8 cellular contexts compared by ENCODE assay signal in genomic region chr10:68900427-68901105, GRCh38. TPM values are rescaled to one million over a fixed set of nuclear protein-coding genes. Genes with fewer than 3 reads are reported as not detected.
A peak's percentile ranks its signal among the peaks of the same experiment; 100 is the strongest.
DNase-seq lines count a peak whose midpoint lies in the region; ATAC-seq, FAIRE-seq and TF ChIP-seq lines count a peak whose summit lies in the region.

No MANE protein-coding gene starts in this region.

- POLR2A ChIA-PET in HEK293T (lab: Yijun Ruan, JAX) (interaction anchor here (0.6 to 2.0 kb wide), 15 partner anchors 12 to 206 kb away, joined by 3 to 9 read pairs (median 3); partner anchors contain the start of genes CCAR1, DDX21 and STOX1), HepG2 (lab: Yijun Ruan, JAX) (interaction anchor here (0.6 to 3.1 kb wide), 18 partner anchors 10 to 529 kb away, joined by 3 to 31 read pairs (median 4); partner anchors contain the start of genes CCAR1, DDX21 and STOX1)

- peaks cover 16% of the 10 kb centered on the region for H3K79me2 ChIP-seq in HepG2 (ENCODE audit: insufficient read depth, low read length)

- H3K4me1 ChIP-seq in breast epithelium, result peaks cover 0 to 3% of the 10 kb centered on the region in 2 donors
- peaks cover 46% of the 10 kb centered on the region for H3K4me1 ChIP-seq in HepG2 (ENCODE audit: insufficient read depth, low read length)

- DNase-seq in NOMO-1 treated with DMSO at 0.1 percent for 48 hours (lab: John Stamatoyannopoulos, UW; ENCODE audit: unreplicated experiment), result peak; percentile 56
- DNase-seq in NOMO-1 treated with dmso at 0.1 percent for 144 hours (lab: John Stamatoyannopoulos, UW; ENCODE audit: unreplicated experiment), result no peak
- peak; percentile 65 for DNase-seq in HEK293T (ENCODE audit: extremely low spot score)
- DNase-seq in NCI-H524 (lab: John Stamatoyannopoulos, UW), result peak; percentile 88 to 93
- DNase-seq in breast epithelium (ENCODE audit: low spot score in 2 of 2), result no peak
- DNase-seq in HepG2 (ENCODE audit: low spot score), result no peak
- DNase-seq in stimulated activated naive B cell treated with anti-CD40 and anti-IgM and Interleukin-4, amounts not matched to agents 10 μg/mL and 1 μg/mL and 100 μg/mL, for 72 hours, result no peak
- DNase-seq in T-helper 9 cell, result no peak

- H3K27me3 Mint-ChIP-seq in stimulated activated naive B cell treated with anti-CD40 and anti-IgM and Interleukin-4, amounts not matched to agents 10 μg/mL and 1 μg/mL and 100 μg/mL, for 72 hours, result peaks cover 9 to 14% of the 10 kb centered on the region in 2 donors

- TF ChIP-seq EP300 in HepG2 (IDR thresholded peaks at IDR 0.05; ENCODE audit: low read depth in 2 of 2, low read length in 2 of 2), result no peak
- TF ChIP-seq EP300 in HepG2 (CRISPR knock-in tag; IDR thresholded peaks at IDR 0.05; ENCODE audit: borderline replicate concordance), result peak; percentile 71

- peak overlapping the region; percentile 74 for H3K4me2 ChIP-seq in HepG2 (ENCODE audit: low read depth, low read length)

- H3K9me3 Mint-ChIP-seq in stimulated activated naive B cell treated with anti-CD40 and anti-IgM and Interleukin-4, amounts not matched to agents 10 μg/mL and 1 μg/mL and 100 μg/mL, for 72 hours, result no peaks in the 10 kb centered on the region

- no peaks in the 10 kb centered on the region for H4K20me1 ChIP-seq in HepG2 (ENCODE audit: insufficient read depth, low read length)

- peak; percentile 33 for TF ChIP-seq RAD21 in HepG2 (CRISPR knock-in tag; IDR thresholded peaks at IDR 0.05)

- H3K36me3 ChIP-seq in breast epithelium, result no peaks in the 10 kb centered on the region
- H3K36me3 ChIP-seq in HepG2 (replicated peaks in 1 of 2; ENCODE audit: control insufficient read depth in 1 of 2, insufficient read depth in 2 of 2, low read length in 2 of 2), result no peaks in the 10 kb centered on the region

- H3K9me3 ChIP-seq in breast epithelium, result no peaks in the 10 kb centered on the region
- H3K9me3 ChIP-seq in HepG2 (ENCODE audit: low read length), result no peaks in the 10 kb centered on the region

- H2AFZ ChIP-seq in HepG2 (ENCODE audit: low read length), result peak overlapping the region; percentile 52

- TF ChIP-seq POLR2A in breast epithelium (IDR thresholded peaks at IDR 0.05) (no peak), HepG2 (IDR thresholded peaks at IDR 0.05; ENCODE audit: insufficient read depth in 1 of 2, low read depth in 2 of 2, low read length in 2 of 2) (peak; percentile 67 to 80; a peak in 3 of 4 replicates)

- TF ChIP-seq CTCF in breast epithelium (IDR thresholded peaks at IDR 0.05) (peak in 1 of 3 donors; percentile 13), HepG2 (CRISPR knock-in tag; IDR thresholded peaks at IDR 0.05) (0 out of 2 replicates have a peak, but pooled peaks have one; percentile 7)

- H3K27ac Mint-ChIP-seq in stimulated activated naive B cell treated with anti-CD40 and anti-IgM and Interleukin-4, amounts not matched to agents 10 μg/mL and 1 μg/mL and 100 μg/mL, for 72 hours, result peak overlapping the region; percentile 100

- peak; percentile 54 for FAIRE-seq in HepG2 (lab: Jason Lieb, UNC)

- H3K4me3 Mint-ChIP-seq in stimulated activated naive B cell treated with anti-CD40 and anti-IgM and Interleukin-4, amounts not matched to agents 10 μg/mL and 1 μg/mL and 100 μg/mL, for 72 hours, result peak overlapping the region; percentile 99 to 100

- intact Hi-C loops in breast epithelium (cut with DNase I; ENCODE audit: low total_unique reads), result no loop called here
- intact Hi-C loops in HepG2 (cut with micrococcal nuclease; ENCODE audit: unreplicated experiment), result loop anchor here (1.0 kb wide), 1 partner anchor 55 kb away; no protein-coding TSS in a partner anchor

- H3K27ac ChIP-seq in breast epithelium (peak overlapping the region; percentile 98 to 100), HepG2 (ENCODE audit: extremely low read length, insufficient read depth, low read length) (peak overlapping the region; percentile 93)

- in situ Hi-C loops in HepG2 (cut with HindIII; ENCODE audit: extremely low pct_ligation_motif_present, low pct_unique_long_range_greater_than_20kb), result loop anchor here (5.0 kb wide), 1 partner anchor 108 kb away; no protein-coding TSS in a partner anchor

- BruUV-seq in HepG2 (replicated peaks; lab: Mats Ljungman, UMichigan), result TSS peak; percentile 96

- H3K4me3 ChIP-seq in breast epithelium (peak overlapping the region; percentile 84 to 95 (median 87)), HepG2 (replicated peaks in 1 of 3; ENCODE audit: insufficient read depth in 1 of 3, low read depth in 2 of 3, low read length in 3 of 3) (peak overlapping the region; percentile 60 to 89 (median 64); a peak in 5 of 6 replicates)

- H3K27me3 ChIP-seq in breast epithelium (no peaks in the 10 kb centered on the region), HepG2 (ENCODE audit: control insufficient read depth in 1 of 2, insufficient read depth in 2 of 2, low read length in 2 of 2) (no peaks in the 10 kb centered on the region; a peak in 1 of 5 replicates)

- H3K36me3 Mint-ChIP-seq in stimulated activated naive B cell treated with anti-CD40 and anti-IgM and Interleukin-4, amounts not matched to agents 10 μg/mL and 1 μg/mL and 100 μg/mL, for 72 hours, result peaks cover 17 to 18% of the 10 kb centered on the region in 2 donors

- ATAC-seq in HepG2, result peak; percentile 79
- ATAC-seq in stimulated activated naive B cell treated with anti-CD40 and anti-IgM and Interleukin-4, amounts not matched to agents 10 μg/mL and 1 μg/mL and 100 μg/mL, for 72 hours (replicated peaks), result peak; percentile 54 to 65

- H3K4me1 Mint-ChIP-seq in stimulated activated naive B cell treated with anti-CD40 and anti-IgM and Interleukin-4, amounts not matched to agents 10 μg/mL and 1 μg/mL and 100 μg/mL, for 72 hours, result peaks cover 17 to 41% of the 10 kb centered on the region in 2 donors

- CTCF ChIA-PET in HEK293T (lab: Yijun Ruan, JAX), result no interaction called here
- CTCF ChIA-PET in HepG2 (lab: Yijun Ruan, JAX; ENCODE audit: low intra/inter-chr PET ratio, low total read pairs), result no interaction called here

- WGBS in HepG2 (ENCODE audit: low lambda C conversion rate), result 8% methylated on average over 13 of the region's 40 CpGs

- peak overlapping the region; percentile 88 for H3K9ac ChIP-seq in HepG2 (ENCODE audit: insufficient read depth, low read depth, low read length)

TF ChIP-seq in HEK293T, 16 proteins besides CTCF, POLR2A, EP300 and RAD21 (continues in another document):
- TF ChIP-seq SUZ12 (IDR thresholded peaks at IDR 0.05) (no peak), BHLHE40 (IDR thresholded peaks at IDR 0.05; ENCODE audit: borderline replicate concordance) (no peak)

RNA-seq across cellular contexts. Expression of gene DDX50, which starts 0.5 kb away (rescaled TPM):
- total RNA-seq in breast epithelium (10 to 100 TPM; 40.3 to 50.2 (median 43.9) TPM), HepG2 (2016; rRNA removed; fragmentation: Illumina TruSeq; extraction: Trizol) (38.2 and 56.3 TPM in 2 replicates)
- 16.6 and 20.4 TPM in 2 replicates for total RNA-seq in HepG2 (2016; cell fraction: cytosol; rRNA removed; fragmentation: Illumina TruSeq; extraction: Trizol; ENCODE audit: low read depth)
- total RNA-seq in HepG2 (2016; cell fraction: insoluble cytoplasmic fraction; rRNA removed; fragmentation: Illumina TruSeq; extraction: Trizol), result 37.0 and 56.8 TPM in 2 replicates
- 24.5 and 27.0 TPM in 2 replicates for total RNA-seq in HepG2 (2016; cell fraction: membrane; rRNA removed; fragmentation: Illumina TruSeq; extraction: Trizol)
- 22.3 and 24.6 TPM in 2 replicates for total RNA-seq in HepG2 (2016; cell fraction: nucleus; rRNA removed; fragmentation: Illumina TruSeq; extraction: Trizol)
- polyA plus RNA-seq in HepG2 (2011; rRNA removed), result 15.6 and 19.0 TPM in 2 replicates
- 12.3 and 16.8 TPM in 2 replicates for polyA plus RNA-seq in HepG2 (2011; cell fraction: cytosol; rRNA removed)
- polyA plus RNA-seq in HepG2 (2011; cell fraction: nucleus; rRNA removed), result 4.8 and 6.0 TPM in 2 replicates
- 20.8 and 24.9 TPM in 2 replicates for polyA plus RNA-seq in HepG2 (2012)
- 6.2 and 7.1 TPM in 2 replicates for polyA plus RNA-seq in HepG2 (2016; cell fraction: cytosol; fragmentation: Illumina TruSeq; extraction: Trizol; ENCODE audit: low read depth)
- 36.2 and 40.9 TPM in 2 replicates for polyA plus RNA-seq in HepG2 (2016; cell fraction: insoluble cytoplasmic fraction; fragmentation: Illumina TruSeq; extraction: Trizol; ENCODE audit: low read depth)
- polyA plus RNA-seq in HepG2 (2016; cell fraction: membrane; fragmentation: Illumina TruSeq; extraction: Trizol; ENCODE audit: low read depth), result 11.5 and 13.8 TPM in 2 replicates
- polyA plus RNA-seq in HepG2 (2016; cell fraction: nucleus; fragmentation: Illumina TruSeq; extraction: Trizol; ENCODE audit: insufficient read depth, low read depth), result 18.0 and 19.8 TPM in 2 replicates
- 10.3 and 11.2 TPM in 2 replicates for polyA minus RNA-seq in HepG2 (2011; rRNA and poly(A)+ RNA removed; ENCODE audit: low replicate concordance)
- polyA minus RNA-seq in HepG2 (2011; cell fraction: cytosol; rRNA and poly(A)+ RNA removed), result 14.9 and 18.9 TPM in 2 replicates
- polyA minus RNA-seq in HepG2 (2011; cell fraction: nucleus; rRNA and poly(A)+ RNA removed), result 13.7 and 14.5 TPM in 2 replicates

RNA-seq across cellular contexts. Expression of gene DDX21, which starts 55.4 kb away (rescaled TPM):
- total RNA-seq in breast epithelium (10 to 100 TPM; 52.6 to 83.9 (median 66.7) TPM), HepG2 (2016; rRNA removed; fragmentation: Illumina TruSeq; extraction: Trizol) (147 and 243 TPM in 2 replicates)
- total RNA-seq in HepG2 (2016; cell fraction: cytosol; rRNA removed; fragmentation: Illumina TruSeq; extraction: Trizol; ENCODE audit: low read depth), result 18.5 and 21.4 TPM in 2 replicates
- total RNA-seq in HepG2 (2016; cell fraction: insoluble cytoplasmic fraction; rRNA removed; fragmentation: Illumina TruSeq; extraction: Trizol), result 150 and 235 TPM in 2 replicates
- 41.7 and 49.4 TPM in 2 replicates for total RNA-seq in HepG2 (2016; cell fraction: membrane; rRNA removed; fragmentation: Illumina TruSeq; extraction: Trizol)
- total RNA-seq in HepG2 (2016; cell fraction: nucleus; rRNA removed; fragmentation: Illumina TruSeq; extraction: Trizol), result 84.4 and 87.8 TPM in 2 replicates
- polyA plus RNA-seq in HepG2 (2011; rRNA removed), result 44.6 and 52.5 TPM in 2 replicates
- 26.0 and 44.8 TPM in 2 replicates for polyA plus RNA-seq in HepG2 (2011; cell fraction: cytosol; rRNA removed)
- polyA plus RNA-seq in HepG2 (2011; cell fraction: nucleus; rRNA removed), result 12.2 and 19.6 TPM in 2 replicates
- 81.8 and 92.3 TPM in 2 replicates for polyA plus RNA-seq in HepG2 (2012)
- 3.2 and 3.7 TPM in 2 replicates for polyA plus RNA-seq in HepG2 (2016; cell fraction: cytosol; fragmentation: Illumina TruSeq; extraction: Trizol; ENCODE audit: low read depth)
- 164 and 173 TPM in 2 replicates for polyA plus RNA-seq in HepG2 (2016; cell fraction: insoluble cytoplasmic fraction; fragmentation: Illumina TruSeq; extraction: Trizol; ENCODE audit: low read depth)
- 12.7 and 16.7 TPM in 2 replicates for polyA plus RNA-seq in HepG2 (2016; cell fraction: membrane; fragmentation: Illumina TruSeq; extraction: Trizol; ENCODE audit: low read depth)
- 79.6 and 82.3 TPM in 2 replicates for polyA plus RNA-seq in HepG2 (2016; cell fraction: nucleus; fragmentation: Illumina TruSeq; extraction: Trizol; ENCODE audit: insufficient read depth, low read depth)
- polyA minus RNA-seq in HepG2 (2011; rRNA and poly(A)+ RNA removed; ENCODE audit: low replicate concordance), result 27.9 and 56.7 TPM in 2 replicates
- polyA minus RNA-seq in HepG2 (2011; cell fraction: cytosol; rRNA and poly(A)+ RNA removed), result 59.1 and 64.1 TPM in 2 replicates
- polyA minus RNA-seq in HepG2 (2011; cell fraction: nucleus; rRNA and poly(A)+ RNA removed), result 33.7 and 45.9 TPM in 2 replicates

Comparison
In these comparisons a context has a peak if more than half of its experiments do, and no peak if none do; other contexts are left out.
1. DNase-seq: peak in NOMO-1 treated with DMSO at 0.1 percent for 48 hours (single experiment), HEK293T (single experiment) and NCI-H524 (2 of 2); none in NOMO-1 treated with dmso at 0.1 percent for 144 hours (single experiment), breast epithelium (0 of 2), HepG2 (single experiment), stimulated activated naive B cell treated with anti-CD40 and anti-IgM and Interleukin-4, amounts not matched to agents 10 μg/mL and 1 μg/mL and 100 μg/mL, for 72 hours (single experiment) and T-helper 9 cell (single experiment).